Comparison of ENCODE assay signal across 27 cellular contexts in the genomic region with DNA sequence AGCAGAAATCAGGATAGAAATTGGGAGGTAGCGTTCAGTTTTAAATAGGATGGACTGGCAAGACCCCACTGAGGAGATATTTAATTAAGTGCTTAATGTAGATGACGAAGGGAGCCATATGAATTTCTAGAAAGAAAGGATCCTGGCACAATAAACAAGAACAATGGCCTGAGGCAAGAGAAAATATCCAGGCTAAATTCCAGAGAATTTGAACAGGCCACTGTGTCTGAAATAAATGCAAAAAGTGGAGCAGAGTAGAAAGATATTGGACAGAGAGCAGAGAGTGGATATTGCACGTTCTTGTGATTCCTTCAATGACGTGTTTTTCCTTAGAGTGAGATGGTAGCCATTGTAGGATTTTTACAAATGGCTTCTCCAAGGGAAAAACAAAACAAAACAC.
"Had no signal": no experiment of that assay in that cellular context is flagged by ENCODE, and none has a peak within 500 bp of the region (broad histone marks: within the 10 kb centered on the region; RNA-seq: fewer than 3 reads in every experiment).

No MANE protein-coding gene starts in this region.

- H3K27me3 ChIP-seq: ascending aorta, body of pancreas, SJSA1 had no signal

- H3K4me1 Mint-ChIP-seq: activated B cell treated with CpG ODN at 0.5 μM for 24 hours; activated CD4-positive, alpha-beta T cell treated with anti-CD3 and anti-CD28 coated beads, Interleukin-2, amount 10 ng/mL, durations not matched to agents 24 days and 14 days; activated CD8-positive, alpha-beta memory T cell treated with anti-CD3 and anti-CD28 coated beads, Interleukin-2, amount 10 ng/mL, durations not matched to agents 7 days and 5 days; activated naive CD4-positive, alpha-beta T cell treated with anti-CD3 and anti-CD28 coated beads, Interleukin-2, amount 50 U/mL, for 24 hours; T-helper 17 cell had no signal

- ATAC-seq: activated CD8-positive, alpha-beta memory T cell treated with anti-CD3 and anti-CD28 coated beads, Interleukin-2, amount 10 ng/mL, durations not matched to agents 7 days and 5 days; body of pancreas; Right ventricle myocardium inferior; T-helper 17 cell had no signal

- H3K9me3 ChIP-seq: ascending aorta, body of pancreas, SJSA1 had no signal

- H3K4me1 ChIP-seq: ascending aorta, body of pancreas, SJSA1 had no signal

- H3K27ac ChIP-seq: ascending aorta, body of pancreas, SJSA1 had no signal

- H3K4me3 Mint-ChIP-seq: activated B cell treated with CpG ODN at 0.5 μM for 24 hours; activated CD4-positive, alpha-beta T cell treated with anti-CD3 and anti-CD28 coated beads, Interleukin-2, amount 10 ng/mL, durations not matched to agents 24 days and 14 days; activated CD8-positive, alpha-beta memory T cell treated with anti-CD3 and anti-CD28 coated beads, Interleukin-2, amount 10 ng/mL, durations not matched to agents 7 days and 5 days; activated naive CD4-positive, alpha-beta T cell treated with anti-CD3 and anti-CD28 coated beads, Interleukin-2, amount 50 U/mL, for 24 hours; activated T-cell treated with anti-CD3 and anti-CD28 coated beads, Interleukin-2, amount 50 U/mL, for 24 hours; activated T-helper 1 cell treated with anti-CD3 and anti-CD28 coated beads, Interleukin-12 subunit alpha, Interleukin-12 subunit beta, Interleukin-2, Interleukin-4 antibody, amounts not matched to agents 30 ng/mL and 10 ng/mL and 1 ng/mL, durations not matched to agents 14 hours and 24 hours and 36 hours; T-helper 17 cell had no signal

- DNase-seq: activated B cell treated with CpG ODN at 0.5 μM for 24 hours; activated CD4-positive, alpha-beta T cell treated with anti-CD3 and anti-CD28 coated beads for 1 hour; activated CD4-positive, alpha-beta T cell treated with anti-CD3 and anti-CD28 coated beads, Interleukin-2, amount 10 ng/mL, durations not matched to agents 24 days and 14 days; activated CD4-positive, alpha-beta T cell treated with anti-CD3 and anti-CD28 coated beads, Interleukin-2, amount 50 U/mL, for 48 hours; activated CD8-positive, alpha-beta memory T cell treated with anti-CD3 and anti-CD28 coated beads, Interleukin-2, amount 10 ng/mL, durations not matched to agents 7 days and 5 days; activated effector memory CD4-positive, alpha-beta T cell treated with Interleukin-2 at 50 U/mL for 16 hours; activated naive CD4-positive, alpha-beta T cell; activated T-cell treated with anti-CD3 and anti-CD28 coated beads, Interleukin-2, amount 50 U/mL, for 24 hours; amniotic stem cell; body of pancreas; central memory CD4-positive, alpha-beta T cell; KG1; NCI-H1105; NCI-H1436; NCI-H1694 treated with DMSO at 0.1 percent for 48 hours; NCI-H2029 treated with DMSO at 0.1 percent for 48 hours; NCI-H345; NCI-H510A; NCI-H526 treated with DMSO at 0.1 percent for 48 hours; RPMI8226; T-helper 17 cell; T-helper 9 cell had no signal

- H3K9me3 Mint-ChIP-seq: activated CD4-positive, alpha-beta T cell treated with anti-CD3 and anti-CD28 coated beads, Interleukin-2, amount 10 ng/mL, durations not matched to agents 24 days and 14 days; activated T-helper 1 cell treated with anti-CD3 and anti-CD28 coated beads, Interleukin-12 subunit alpha, Interleukin-12 subunit beta, Interleukin-2, Interleukin-4 antibody, amounts not matched to agents 30 ng/mL and 10 ng/mL and 1 ng/mL, durations not matched to agents 14 hours and 24 hours and 36 hours had no signal

- H3K36me3 Mint-ChIP-seq: activated CD8-positive, alpha-beta memory T cell treated with anti-CD3 and anti-CD28 coated beads, Interleukin-2, amount 10 ng/mL, durations not matched to agents 7 days and 5 days; activated naive CD4-positive, alpha-beta T cell treated with anti-CD3 and anti-CD28 coated beads, Interleukin-2, amount 50 U/mL, for 24 hours had no signal

- H3K27ac Mint-ChIP-seq: activated B cell treated with CpG ODN at 0.5 μM for 24 hours; activated CD4-positive, alpha-beta T cell treated with anti-CD3 and anti-CD28 coated beads, Interleukin-2, amount 10 ng/mL, durations not matched to agents 24 days and 14 days; activated CD8-positive, alpha-beta memory T cell treated with anti-CD3 and anti-CD28 coated beads, Interleukin-2, amount 10 ng/mL, durations not matched to agents 7 days and 5 days; activated naive CD4-positive, alpha-beta T cell treated with anti-CD3 and anti-CD28 coated beads, Interleukin-2, amount 50 U/mL, for 24 hours; activated T-cell treated with anti-CD3 and anti-CD28 coated beads, Interleukin-2, amount 50 U/mL, for 24 hours; activated T-helper 1 cell treated with anti-CD3 and anti-CD28 coated beads, Interleukin-12 subunit alpha, Interleukin-12 subunit beta, Interleukin-2, Interleukin-4 antibody, amounts not matched to agents 30 ng/mL and 10 ng/mL and 1 ng/mL, durations not matched to agents 14 hours and 24 hours and 36 hours; T-helper 17 cell had no signal

- H3K27me3 Mint-ChIP-seq: activated B cell treated with CpG ODN at 0.5 μM for 24 hours; activated CD4-positive, alpha-beta T cell treated with anti-CD3 and anti-CD28 coated beads, Interleukin-2, amount 10 ng/mL, durations not matched to agents 24 days and 14 days; activated CD8-positive, alpha-beta memory T cell treated with anti-CD3 and anti-CD28 coated beads, Interleukin-2, amount 10 ng/mL, durations not matched to agents 7 days and 5 days; activated naive CD4-positive, alpha-beta T cell treated with anti-CD3 and anti-CD28 coated beads, Interleukin-2, amount 50 U/mL, for 24 hours; activated T-cell treated with anti-CD3 and anti-CD28 coated beads, Interleukin-2, amount 50 U/mL, for 24 hours; T-helper 17 cell had no signal

- H3K36me3 ChIP-seq: ascending aorta, SJSA1 had no signal

- H3K4me3 ChIP-seq: ascending aorta, body of pancreas, SJSA1 had no signal
